In genomic region chr1:188127507-188127906, GRCh38 we compare ENCODE assay signal across 21 cellular contexts.
DNase-seq lines count a peak whose midpoint lies in the region; ATAC-seq, FAIRE-seq and TF ChIP-seq lines count a peak whose summit lies in the region.
"Had no signal": no experiment of that assay in that cellular context is flagged by ENCODE, and none has a peak within 500 bp of the region (broad histone marks: within the 10 kb centered on the region; RNA-seq: fewer than 3 reads in every experiment).

No MANE protein-coding gene starts in this region.

- H4K91ac ChIP-seq in H9 (ENCODE audit: insufficient read length, low read depth, low read length), result no peak overlapping the region

- no peaks in the 10 kb centered on the region; a peak in 1 of 5 replicates for H3K9me3 Mint-ChIP-seq in H9

- no peak overlapping the region for H3T11ph ChIP-seq in H9 (ENCODE audit: low read length)

- no peaks in the 10 kb centered on the region for H4K20me1 ChIP-seq in H9 (ENCODE audit: control insufficient read depth, insufficient read depth, insufficient read length)
- no peaks in the 10 kb centered on the region for H4K20me1 ChIP-seq in PC-3 (ENCODE audit: low read length)

- peak overlapping the region in 1 of 3 experiments; percentile 83; a peak in 1 of 7 replicates for H3K27ac Mint-ChIP-seq in H9
- H3K27ac Mint-ChIP-seq: CD4-positive, CD25-positive, alpha-beta regulatory T cell; CD8-positive, alpha-beta memory T cell had no signal

- no peaks in the 10 kb centered on the region for H3K23me2 ChIP-seq in H9 (ENCODE audit: insufficient read length, low read depth, low read length, poor library complexity, severe bottlenecking)

- no peak overlapping the region for H3K4me3 Mint-ChIP-seq in H9
- H3K4me3 Mint-ChIP-seq: CD4-positive, CD25-positive, alpha-beta regulatory T cell; CD8-positive, alpha-beta memory T cell had no signal

- H3K56ac ChIP-seq in H9 (ENCODE audit: insufficient read length, low read depth, low read length) (no peak overlapping the region), mesendoderm (ENCODE audit: low read length) (no peak overlapping the region)

- no peak overlapping the region for H3K4ac ChIP-seq in H9 (ENCODE audit: low read depth, low read length)
- H3K4ac ChIP-seq in mesendoderm (ENCODE audit: low read depth, low read length), result no peak overlapping the region

- H2AK5ac ChIP-seq in H9 (ENCODE audit: insufficient read length, low read length) (no peak overlapping the region), mesendoderm (ENCODE audit: low read length) (no peak overlapping the region)

- TF ChIP-seq POLR2A in esophagus squamous epithelium (IDR thresholded peaks at IDR 0.05), result no peak

- H2BK5ac ChIP-seq in H9 (ENCODE audit: insufficient read length, low read length) (no peak overlapping the region), mesendoderm (ENCODE audit: low read length) (no peak overlapping the region)

- H3K18ac ChIP-seq in H9 (ENCODE audit: insufficient read length, low read depth, low read length) (no peak overlapping the region), mesendoderm (ENCODE audit: low read length) (no peak overlapping the region)

- H3K4me1 ChIP-seq in H9 (ENCODE audit: insufficient read depth, low read length), result no peaks in the 10 kb centered on the region
- H3K4me1 ChIP-seq in PC-3 (ENCODE audit: insufficient read depth, low read length), result peaks cover 18% of the 10 kb centered on the region
- H3K4me1 ChIP-seq in mesendoderm (ENCODE audit: control insufficient read depth, low read depth, low read length), result no peaks in the 10 kb centered on the region
- no peaks in the 10 kb centered on the region for H3K4me1 ChIP-seq in esophagus squamous epithelium
- H3K4me1 ChIP-seq: BE2C, Caco-2, HAP-1 had no signal

- POLR2A ChIA-PET in PC-3 (lab: Charles Lee; ENCODE audit: unreplicated experiment), result no interaction called here

- ATAC-seq in PC-3 (peak; percentile 67), GM19023 (IDR thresholded peaks at IDR 0.05; ENCODE audit: unreplicated experiment) (no peak)

- H3K79me1 ChIP-seq in H9 (ENCODE audit: insufficient read depth, low read depth, low read length, poor library complexity, severe bottlenecking) (no peaks in the 10 kb centered on the region), mesendoderm (ENCODE audit: low read length) (no peaks in the 10 kb centered on the region)

- H3K23ac ChIP-seq in H9 (ENCODE audit: insufficient read length, low read depth, low read length) (no peak overlapping the region), mesendoderm (ENCODE audit: low read length) (no peak overlapping the region)

- no CpG with 5 or more reads among the region's 1 CpG for WGBS in H9 (ENCODE audit: extremely low coverage, insufficient read length, low lambda C conversion rate)
- no CpG with 5 or more reads among the region's 1 CpG for WGBS in mesendoderm (ENCODE audit: extremely low coverage, insufficient coverage, low lambda C conversion rate)
- WGBS in esophagus squamous epithelium, 2 donors, result 36 to 45% methylated on average over 1 of the region's 1 CpG

- no TSS peak for BruUV-seq in PC-3 (replicated peaks; lab: Mats Ljungman, UMichigan)

- no peak for FAIRE-seq in bronchial epithelial cell (lab: Jason Lieb, UNC)
- FAIRE-seq: A204.1, G401.6, GM12892, GM18507, H1 had no signal

- CTCF ChIA-PET in PC-3 (lab: Charles Lee), result interaction anchor here (0.6 kb wide), 1 partner anchor 440 kb away, joined by 3 read pairs; no protein-coding TSS in a partner anchor

- H3K4me2 ChIP-seq in H9 (ENCODE audit: insufficient read depth, insufficient read length, low read length), result no peak overlapping the region
- no peak overlapping the region for H3K4me2 ChIP-seq in PC-3 (ENCODE audit: low read length)
- no peak overlapping the region for H3K4me2 ChIP-seq in mesendoderm (ENCODE audit: low read length)
- H3K4me2 ChIP-seq: KMS-11 had no signal

- no peak overlapping the region for H4K5ac ChIP-seq in H9 (ENCODE audit: insufficient read length, low read depth, low read length)
- H4K5ac ChIP-seq in mesendoderm (ENCODE audit: low read length), result peak overlapping the region; percentile 34

- H3K79me2 ChIP-seq in H9 (ENCODE audit: insufficient read depth, low read length), result no peaks in the 10 kb centered on the region
- H3K79me2 ChIP-seq in PC-3 (ENCODE audit: low read length), result no peaks in the 10 kb centered on the region
- no peaks in the 10 kb centered on the region for H3K79me2 ChIP-seq in mesendoderm (ENCODE audit: control insufficient read depth, insufficient read depth, low read length)

- no peaks in the 10 kb centered on the region for H3K9me2 ChIP-seq in PC-3 (replicated peaks; ENCODE audit: low read length)

- H3K27me3 Mint-ChIP-seq in H9 (ENCODE audit: low read depth), result no peaks in the 10 kb centered on the region
- H3K27me3 Mint-ChIP-seq: CD4-positive, CD25-positive, alpha-beta regulatory T cell; CD8-positive, alpha-beta memory T cell had no signal

- H3K9me3 ChIP-seq in H9 (ENCODE audit: control insufficient read depth, low read depth, low read length) (no peaks in the 10 kb centered on the region), PC-3 (ENCODE audit: low read length) (no peaks in the 10 kb centered on the region), esophagus squamous epithelium (no peaks in the 10 kb centered on the region)
- H3K9me3 ChIP-seq: BE2C, Caco-2, HAP-1 had no signal

- H2BK20ac ChIP-seq in H9 (ENCODE audit: low read depth, low read length, poor library complexity, severe bottlenecking), result no peak overlapping the region

- H3K36me3 Mint-ChIP-seq in H9 (ENCODE audit: insufficient read depth in 1 of 3, low read depth in 3 of 3), result no peaks in the 10 kb centered on the region; a peak in 1 of 7 replicates
- H3K36me3 Mint-ChIP-seq: CD4-positive, CD25-positive, alpha-beta regulatory T cell; CD8-positive, alpha-beta memory T cell had no signal

- H3K27me3 ChIP-seq in H9 (ENCODE audit: insufficient read depth, low read length) (no peaks in the 10 kb centered on the region), PC-3 (ENCODE audit: low read length) (no peaks in the 10 kb centered on the region), bronchial epithelial cell (ENCODE audit: control insufficient read depth, insufficient read depth, low read length) (no peaks in the 10 kb centered on the region), mesendoderm (ENCODE audit: insufficient read depth, low read length, poor library complexity) (no peaks in the 10 kb centered on the region), esophagus squamous epithelium (no peaks in the 10 kb centered on the region)
- H3K27me3 ChIP-seq: BE2C had no signal

- H3F3A ChIP-seq in PC-3 (ENCODE audit: low read length, unreplicated experiment), result no peaks in the 10 kb centered on the region

- H3K9ac ChIP-seq in H9 (ENCODE audit: extremely low read depth, insufficient read length, low read length) (no peak overlapping the region), PC-3 (ENCODE audit: low read length) (no peak overlapping the region), mesendoderm (ENCODE audit: low read length) (no peak overlapping the region)
- H3K9ac ChIP-seq: KMS-11 had no signal

- H2BK15ac ChIP-seq in H9 (ENCODE audit: low read depth, low read length) (no peak overlapping the region), mesendoderm (replicated peaks; ENCODE audit: low read depth) (no peak overlapping the region)

- no peak overlapping the region for H4K8ac ChIP-seq in H9 (replicated peaks; ENCODE audit: insufficient read length, low read depth, low read length)
- H4K8ac ChIP-seq in mesendoderm (ENCODE audit: low read depth, low read length), result no peak overlapping the region

- intact Hi-C loops in PC-3 (cut with micrococcal nuclease), result loop anchor here (5.0 kb wide), 2 partner anchors 200 to 715 kb away; no protein-coding TSS in a partner anchor
- intact Hi-C loops in esophagus squamous epithelium (cut with DNase I), result no loop called here

- H3K4me3 ChIP-seq in PC-3 (ENCODE audit: low read length) (no peak overlapping the region), bronchial epithelial cell (ENCODE audit: low read depth, low read length) (no peak overlapping the region), mesendoderm (ENCODE audit: low read length) (no peak overlapping the region), esophagus squamous epithelium (no peak overlapping the region)
- H3K4me3 ChIP-seq: HAP-1 had no signal

- H3K27ac ChIP-seq in H9 (ENCODE audit: insufficient read length, low read depth, low read length) (no peak overlapping the region), PC-3 (ENCODE audit: low read length) (no peak overlapping the region), mesendoderm (ENCODE audit: low read depth, low read length) (no peak overlapping the region), esophagus squamous epithelium (no peak overlapping the region)
- H3K27ac ChIP-seq: KMS-11 had no signal

- H2AFZ ChIP-seq in H9 (ENCODE audit: low read length) (no peak overlapping the region), PC-3 (ENCODE audit: low read length) (no peak overlapping the region)

- TF ChIP-seq CTCF in H9 (conservative IDR thresholded peaks at IDR 0.05) (no peak), PC-3 (conservative IDR thresholded peaks at IDR 0.05; ENCODE audit: low read depth, low read length) (no peak), bronchial epithelial cell (IDR thresholded peaks at IDR 0.05; ENCODE audit: insufficient read depth, low read length, severe bottlenecking) (no peak), esophagus squamous epithelium (IDR thresholded peaks at IDR 0.05) (no peak)

- H2BK120ac ChIP-seq in H9 (ENCODE audit: low read depth, low read length, poor library complexity, severe bottlenecking) (no peak overlapping the region), mesendoderm (ENCODE audit: low read depth, low read length) (no peak overlapping the region)

- H3K36me3 ChIP-seq in PC-3 (ENCODE audit: low read depth, low read length), result no peaks in the 10 kb centered on the region
- no peaks in the 10 kb centered on the region for H3K36me3 ChIP-seq in bronchial epithelial cell (ENCODE audit: control insufficient read depth, insufficient read depth, low read length)
- H3K36me3 ChIP-seq in mesendoderm (ENCODE audit: control insufficient read depth, insufficient read depth, low read length), result no peaks in the 10 kb centered on the region
- H3K36me3 ChIP-seq in esophagus squamous epithelium, result no peaks in the 10 kb centered on the region
- H3K36me3 ChIP-seq: BE2C, HAP-1 had no signal

- no peak for DNase-seq in H9
- DNase-seq in PC-3, result peak; percentile 52
- DNase-seq in bronchial epithelial cell (ENCODE audit: low read depth), result peak; percentile 34
- no peak for DNase-seq in mesendoderm
- DNase-seq in T-helper 2 cell, result no peak
- DNase-seq in esophagus squamous epithelium (lab: John Stamatoyannopoulos, UW), result no peak
- DNase-seq in NCI-H345 treated with DMSO at 0.1 percent for 48 hours (lab: John Stamatoyannopoulos, UW; ENCODE audit: unreplicated experiment), result no peak
- DNase-seq: ACHN; BE2C; C1 segment of cervical spinal cord; Caco-2; CD4-positive, CD25-positive, alpha-beta regulatory T cell; CD8-positive, alpha-beta memory T cell had no signal

- H3K14ac ChIP-seq in H9 (ENCODE audit: insufficient read depth, low read length), result 0 out of 2 replicates have a peak overlapping the region, but pooled peaks have one; percentile 49

- no peaks in the 10 kb centered on the region for H3K4me1 Mint-ChIP-seq in H9
- H3K4me1 Mint-ChIP-seq: CD4-positive, CD25-positive, alpha-beta regulatory T cell; CD8-positive, alpha-beta memory T cell had no signal

- no peak overlapping the region for H2BK12ac ChIP-seq in H9 (ENCODE audit: insufficient read length, low read depth, low read length)

Comparison
In these comparisons a context has a peak if more than half of its experiments do, and no peak if none do; other contexts are left out.
1. DNase-seq: peak in PC-3 (single experiment) and bronchial epithelial cell (single experiment); none in H9 (single experiment), mesendoderm (single experiment), T-helper 2 cell (0 of 5), esophagus squamous epithelium (single experiment) and NCI-H345 treated with DMSO at 0.1 percent for 48 hours (single experiment).